In the genomic region with DNA sequence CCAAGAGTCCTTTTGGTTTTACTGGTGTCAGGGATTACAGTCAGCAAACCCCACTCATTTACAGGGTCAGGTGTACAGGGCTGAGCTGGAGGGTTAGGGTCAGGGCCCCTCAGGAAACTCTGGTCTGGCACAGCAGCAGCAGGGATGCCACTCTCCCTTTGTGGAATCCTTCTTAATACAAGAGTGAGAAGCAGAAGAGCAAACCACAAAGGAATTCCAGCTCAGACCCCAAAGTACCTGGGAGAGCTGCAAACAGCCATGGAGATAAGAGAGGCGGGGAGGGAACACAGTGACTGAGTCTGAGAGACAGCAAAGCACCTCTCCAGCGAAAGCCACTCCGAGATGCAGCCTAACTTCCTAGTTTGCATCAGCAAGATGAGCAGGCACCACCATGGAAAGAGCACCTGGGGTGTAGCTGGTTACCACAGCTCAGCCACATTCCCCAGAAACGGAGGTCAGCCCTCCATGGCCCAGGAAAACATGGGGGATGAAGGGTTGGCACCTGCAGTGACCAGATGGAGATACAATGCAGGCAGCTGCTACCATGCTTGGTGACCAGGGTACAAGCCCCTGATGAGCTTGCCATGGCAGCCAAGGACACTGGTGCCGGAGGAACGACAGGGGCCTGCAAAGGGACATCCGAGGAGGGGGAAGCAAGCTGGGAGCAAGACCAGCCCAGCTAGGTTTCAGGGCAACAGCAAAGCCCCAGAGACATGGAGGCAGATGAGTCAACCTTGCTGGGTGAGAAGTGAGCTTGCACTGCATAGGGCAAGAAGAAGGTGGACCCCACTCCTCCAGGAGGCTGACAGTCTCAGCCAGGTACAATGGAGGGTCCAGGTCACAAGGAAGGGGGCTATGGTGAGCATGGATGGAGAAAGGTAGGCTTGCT, we compare ENCODE assay signal across 1 cellular context.
TF ChIP-seq lines count a peak whose summit lies in the region.

No MANE protein-coding gene starts in this region.

TF ChIP-seq in HEK293T, 16 proteins besides CTCF, POLR2A, EP300 and RAD21 (continued from another document):
- TF ChIP-seq PKNOX1 (IDR thresholded peaks at IDR 0.05) (no peak), SUZ12 (IDR thresholded peaks at IDR 0.05) (no peak), HDGF (IDR thresholded peaks at IDR 0.05; ENCODE audit: borderline replicate concordance) (no peak), SP1 (IDR thresholded peaks at IDR 0.05) (no peak), L3MBTL2 (conservative IDR thresholded peaks at IDR 0.05) (no peak), ZNF384 (IDR thresholded peaks at IDR 0.05) (no peak), ARNT (IDR thresholded peaks at IDR 0.05) (no peak), NFRKB (IDR thresholded peaks at IDR 0.05) (no peak), LEF1 (IDR thresholded peaks at IDR 0.05; ENCODE audit: borderline replicate concordance) (no peak), TARDBP (IDR thresholded peaks at IDR 0.05) (no peak), FOXA1 (IDR thresholded peaks at IDR 0.05) (no peak), BHLHE40 (IDR thresholded peaks at IDR 0.05; ENCODE audit: borderline replicate concordance) (no peak)
